2 cellular contexts compared by ENCODE assay signal in genomic region chr3:142568393-142569017, GRCh38.
TF ChIP-seq lines count a peak whose summit lies in the region.

No MANE protein-coding gene starts in this region.

TF ChIP-seq in HepG2, 621 proteins besides CTCF, POLR2A, EP300 and RAD21 (continues in another document):
- TF ChIP-seq FOXP4 (CRISPR knock-in tag; IDR thresholded peaks at IDR 0.05) (no peak), RXRA (CRISPR knock-in tag; IDR thresholded peaks at IDR 0.05) (0 out of 2 replicates have a peak, but pooled peaks have one; percentile 26), RBM22 (optimal IDR thresholded peaks at IDR 0.05; ENCODE audit: low read length) (no peak), ZMYM4 (CRISPR knock-in tag; IDR thresholded peaks at IDR 0.05) (0 out of 2 replicates have a peak, but pooled peaks have one; percentile 25), ZNF264 (CRISPR knock-in tag; IDR thresholded peaks at IDR 0.05) (no peak), ZNF512 (CRISPR knock-in tag; IDR thresholded peaks at IDR 0.05) (no peak), HES4 (CRISPR knock-in tag; IDR thresholded peaks at IDR 0.05; ENCODE audit: borderline replicate concordance) (no peak), ATF7 (IDR thresholded peaks at IDR 0.05) (no peak), ATF7 (CRISPR knock-in tag; IDR thresholded peaks at IDR 0.05) (no peak), ERF (CRISPR knock-in tag; IDR thresholded peaks at IDR 0.05) (no peak), ZSCAN9 (CRISPR knock-in tag; IDR thresholded peaks at IDR 0.05; ENCODE audit: borderline replicate concordance) (no peak), ZNF136 (CRISPR knock-in tag; IDR thresholded peaks at IDR 0.05; ENCODE audit: low read depth) (no peak), FOXK1 (CRISPR knock-in tag; IDR thresholded peaks at IDR 0.05; ENCODE audit: borderline replicate concordance, low read depth) (no peak), GRHL1 (CRISPR knock-in tag; conservative IDR thresholded peaks at IDR 0.05) (no peak), ZNF570 (CRISPR knock-in tag; IDR thresholded peaks at IDR 0.05; ENCODE audit: borderline replicate concordance) (no peak), PBX2 (CRISPR knock-in tag; IDR thresholded peaks at IDR 0.05) (no peak), IRF9 (CRISPR knock-in tag; IDR thresholded peaks at IDR 0.05; ENCODE audit: borderline replicate concordance) (no peak), EED (CRISPR knock-in tag; IDR thresholded peaks at IDR 0.05) (no peak), REXO4 (CRISPR knock-in tag; IDR thresholded peaks at IDR 0.05; ENCODE audit: borderline replicate concordance) (no peak), AGO1 (IDR thresholded peaks at IDR 0.05; ENCODE audit: low read depth, low read length, poor library complexity, severe bottlenecking) (peak; percentile 33), ZBTB33 (CRISPR knock-in tag; IDR thresholded peaks at IDR 0.05) (peak; percentile 78; the same call in 1 of the 2 replicates)

TF ChIP-seq in WTC11, 78 proteins besides CTCF, POLR2A, EP300 and RAD21:
- TF ChIP-seq ATF6 (CRISPR knock-in tag; IDR thresholded peaks at IDR 0.05): no peak
- TF ChIP-seq ZNF512 (CRISPR knock-in tag; IDR thresholded peaks at IDR 0.05; ENCODE audit: borderline replicate concordance): no peak
- TF ChIP-seq IRF1 (CRISPR knock-in tag; IDR thresholded peaks at IDR 0.05): no peak
- TF ChIP-seq MAX (CRISPR knock-in tag; IDR thresholded peaks at IDR 0.05): no peak
- TF ChIP-seq ZMAT4 (CRISPR knock-in tag; IDR thresholded peaks at IDR 0.05): no peak
- no peak for TF ChIP-seq ZNF121 (CRISPR knock-in tag; IDR thresholded peaks at IDR 0.05)
- no peak for TF ChIP-seq CDX4 (CRISPR knock-in tag; IDR thresholded peaks at IDR 0.05; ENCODE audit: borderline replicate concordance)
- no peak for TF ChIP-seq JUN (CRISPR knock-in tag; IDR thresholded peaks at IDR 0.05)
- TF ChIP-seq USF1 (CRISPR knock-in tag; IDR thresholded peaks at IDR 0.05): no peak
- no peak for TF ChIP-seq KAT7 (CRISPR knock-in tag; IDR thresholded peaks at IDR 0.05; ENCODE audit: borderline replicate concordance)
- TF ChIP-seq FOXP1 (CRISPR knock-in tag; IDR thresholded peaks at IDR 0.05; ENCODE audit: borderline replicate concordance): no peak
- no peak for TF ChIP-seq STAT6 (CRISPR knock-in tag; conservative IDR thresholded peaks at IDR 0.05; ENCODE audit: low read depth)
- no peak for TF ChIP-seq NFE2L1 (CRISPR knock-in tag; IDR thresholded peaks at IDR 0.05)
- TF ChIP-seq TP53 (CRISPR knock-in tag; IDR thresholded peaks at IDR 0.05): no peak
- TF ChIP-seq ZSCAN18 (CRISPR knock-in tag; IDR thresholded peaks at IDR 0.05): no peak
